In genomic region chr13:35797244-35797643, GRCh38 we compare ENCODE assay signal across 27 cellular contexts.
"Had no signal": no experiment of that assay in that cellular context is flagged by ENCODE, and none has a peak within 500 bp of the region (broad histone marks: within the 10 kb centered on the region; RNA-seq: fewer than 3 reads in every experiment).

No MANE protein-coding gene starts in this region.

- H3K27ac ChIP-seq: KMS-11, Peyer's patch, RWPE1, SJCRH30 had no signal

- H3K36me3 ChIP-seq: Peyer's patch, SJCRH30 had no signal

- H3K9me3 Mint-ChIP-seq: activated naive CD4-positive, alpha-beta T cell treated with anti-CD3 and anti-CD28 coated beads, Interleukin-2, amount 50 U/mL, for 24 hours; activated T-cell treated with anti-CD3 and anti-CD28 coated beads, Interleukin-2, amount 50 U/mL, for 24 hours; activated T-helper 1 cell treated with anti-CD3 and anti-CD28 coated beads, Interleukin-12 subunit alpha, Interleukin-12 subunit beta, Interleukin-2, Interleukin-4 antibody, amounts not matched to agents 30 ng/mL and 10 ng/mL and 1 ng/mL, durations not matched to agents 14 hours and 24 hours and 36 hours; brain; T-helper 1 cell treated with Interleukin-12 subunit alpha and Interleukin-12 subunit beta and Interleukin-4 antibody, amounts not matched to agents 30 μg/mL and 1 μg/mL, for 36 hours had no signal

- H3K27me3 ChIP-seq: Peyer's patch, SJCRH30 had no signal

- H3K4me1 Mint-ChIP-seq: activated CD8-positive, alpha-beta memory T cell treated with anti-CD3 and anti-CD28 coated beads, Interleukin-2, amount 10 ng/mL, durations not matched to agents 7 days and 5 days; activated naive CD4-positive, alpha-beta T cell treated with anti-CD3 and anti-CD28 coated beads, Interleukin-2, amount 50 U/mL, for 24 hours had no signal

- H3K4me3 Mint-ChIP-seq: activated CD8-positive, alpha-beta memory T cell treated with anti-CD3 and anti-CD28 coated beads, Interleukin-2, amount 10 ng/mL, durations not matched to agents 7 days and 5 days; activated CD8-positive, alpha-beta T cell treated with anti-CD3 and anti-CD28 coated beads, Interleukin-2, amount 10 ng/mL, durations not matched to agents 7 days and 5 days; activated naive CD4-positive, alpha-beta T cell treated with anti-CD3 and anti-CD28 coated beads, Interleukin-2, amount 50 U/mL, for 24 hours; activated T-cell treated with anti-CD3 and anti-CD28 coated beads, Interleukin-2, amount 50 U/mL, for 24 hours; activated T-helper 1 cell treated with anti-CD3 and anti-CD28 coated beads, Interleukin-12 subunit alpha, Interleukin-12 subunit beta, Interleukin-2, Interleukin-4 antibody, amounts not matched to agents 30 ng/mL and 10 ng/mL and 1 ng/mL, durations not matched to agents 14 hours and 24 hours and 36 hours; brain; T-helper 1 cell treated with Interleukin-12 subunit alpha and Interleukin-12 subunit beta and Interleukin-4 antibody, amounts not matched to agents 30 μg/mL and 1 μg/mL, for 36 hours had no signal

- H3K4me3 ChIP-seq: Peyer's patch, SJCRH30 had no signal

- H3K36me3 Mint-ChIP-seq: activated CD8-positive, alpha-beta memory T cell treated with anti-CD3 and anti-CD28 coated beads, Interleukin-2, amount 10 ng/mL, durations not matched to agents 7 days and 5 days; activated naive CD4-positive, alpha-beta T cell treated with anti-CD3 and anti-CD28 coated beads, Interleukin-2, amount 50 U/mL, for 24 hours had no signal

- H3K9me3 ChIP-seq: Peyer's patch, SJCRH30 had no signal

- ATAC-seq: activated CD4-positive, CD25-positive, alpha-beta regulatory T cell treated with anti-CD3 and anti-CD28 coated beads, Interleukin-2, amount 50 U/mL, for 24 hours; activated CD8-positive, alpha-beta memory T cell treated with anti-CD3 and anti-CD28 coated beads, Interleukin-2, amount 10 ng/mL, durations not matched to agents 7 days and 5 days; activated CD8-positive, alpha-beta T cell treated with anti-CD3 and anti-CD28 coated beads, Interleukin-2, amount 10 ng/mL, durations not matched to agents 7 days and 5 days; HepG2 had no signal

- H3K27me3 Mint-ChIP-seq: activated CD8-positive, alpha-beta memory T cell treated with anti-CD3 and anti-CD28 coated beads, Interleukin-2, amount 10 ng/mL, durations not matched to agents 7 days and 5 days; activated naive CD4-positive, alpha-beta T cell treated with anti-CD3 and anti-CD28 coated beads, Interleukin-2, amount 50 U/mL, for 24 hours; activated T-cell treated with anti-CD3 and anti-CD28 coated beads, Interleukin-2, amount 50 U/mL, for 24 hours; brain had no signal

- H3K4me1 ChIP-seq: Peyer's patch, SJCRH30 had no signal

- H3K4me2 ChIP-seq: KMS-11 had no signal

- DNase-seq: activated CD4-positive, alpha-beta T cell treated with anti-CD3 and anti-CD28 coated beads for 48 hours; activated CD4-positive, alpha-beta T cell treated with anti-CD3 and anti-CD28 coated beads, Interleukin-2, amount 50 U/mL, for 4 hours; activated CD8-positive, alpha-beta memory T cell treated with anti-CD3 and anti-CD28 coated beads, Interleukin-2, amount 10 ng/mL, durations not matched to agents 7 days and 5 days; activated CD8-positive, alpha-beta T cell treated with anti-CD3 and anti-CD28 coated beads, Interleukin-2, amount 10 ng/mL, durations not matched to agents 7 days and 5 days; activated effector memory CD4-positive, alpha-beta T cell treated with Interleukin-2 at 50 U/mL for 16 hours; activated naive CD4-positive, alpha-beta T cell; activated T-cell treated with anti-CD3 and anti-CD28 coated beads, Interleukin-2, amount 50 U/mL, for 24 hours; amygdala; NCI-H1092; NCI-H1417; NCI-H1930; NCI-H2171; NCI-H2227 treated with DMSO at 0.1 percent for 48 hours; NCI-H446 treated with DMSO at 0.1 percent for 48 hours; NCI-H526; NCI-H774; Peyer's patch; Right ventricle myocardium superior; SJCRH30 had no signal

- H3K27ac Mint-ChIP-seq: activated CD8-positive, alpha-beta memory T cell treated with anti-CD3 and anti-CD28 coated beads, Interleukin-2, amount 10 ng/mL, durations not matched to agents 7 days and 5 days; activated CD8-positive, alpha-beta T cell treated with anti-CD3 and anti-CD28 coated beads, Interleukin-2, amount 10 ng/mL, durations not matched to agents 7 days and 5 days; activated naive CD4-positive, alpha-beta T cell treated with anti-CD3 and anti-CD28 coated beads, Interleukin-2, amount 50 U/mL, for 24 hours; activated T-cell treated with anti-CD3 and anti-CD28 coated beads, Interleukin-2, amount 50 U/mL, for 24 hours; activated T-helper 1 cell treated with anti-CD3 and anti-CD28 coated beads, Interleukin-12 subunit alpha, Interleukin-12 subunit beta, Interleukin-2, Interleukin-4 antibody, amounts not matched to agents 30 ng/mL and 10 ng/mL and 1 ng/mL, durations not matched to agents 14 hours and 24 hours and 36 hours; T-helper 1 cell treated with Interleukin-12 subunit alpha and Interleukin-12 subunit beta and Interleukin-4 antibody, amounts not matched to agents 30 μg/mL and 1 μg/mL, for 36 hours had no signal
